In genomic region chr5:96064905-96065304, GRCh38 we compare ENCODE assay signal across 25 cellular contexts.
DNase-seq lines count a peak whose midpoint lies in the region; ATAC-seq and TF ChIP-seq lines count a peak whose summit lies in the region.
"Had no signal": no experiment of that assay in that cellular context is flagged by ENCODE, and none has a peak within 500 bp of the region (broad histone marks: within the 10 kb centered on the region; RNA-seq: fewer than 3 reads in every experiment).

No MANE protein-coding gene starts in this region.

- H3K27ac Mint-ChIP-seq in activated naive CD4-positive, alpha-beta T cell treated with anti-CD3 and anti-CD28 coated beads, Interleukin-2, amount 50 U/mL, for 24 hours = peak overlapping the region; percentile 47
- peak overlapping the region; percentile 20 for H3K27ac Mint-ChIP-seq in stimulated activated naive B cell treated with anti-CD40 and anti-IgM and Interleukin-4, amounts not matched to agents 10 μg/mL and 1 μg/mL and 100 μg/mL, for 72 hours
- H3K27ac Mint-ChIP-seq: IgD-negative memory B cell, memory B cell had no signal

- peak; percentile 69 to 79 for ATAC-seq in stimulated activated naive B cell treated with anti-CD40 and anti-IgM and Interleukin-4, amounts not matched to agents 10 μg/mL and 1 μg/mL and 100 μg/mL, for 72 hours (replicated peaks)
- no peak for ATAC-seq in GM19452 (IDR thresholded peaks at IDR 0.05; ENCODE audit: unreplicated experiment)
- ATAC-seq: body of pancreas had no signal

- H3K27me3 ChIP-seq in WERI-Rb-1 (ENCODE audit: insufficient read depth, low read depth, severe bottlenecking) = no peaks in the 10 kb centered on the region
- H3K27me3 ChIP-seq: body of pancreas, stomach, transverse colon had no signal

- H3K27me3 Mint-ChIP-seq in activated naive CD4-positive, alpha-beta T cell treated with anti-CD3 and anti-CD28 coated beads, Interleukin-2, amount 50 U/mL, for 24 hours = no peaks in the 10 kb centered on the region
- H3K27me3 Mint-ChIP-seq in stimulated activated naive B cell treated with anti-CD40 and anti-IgM and Interleukin-4, amounts not matched to agents 10 μg/mL and 1 μg/mL and 100 μg/mL, for 72 hours = no peaks in the 10 kb centered on the region
- H3K27me3 Mint-ChIP-seq: IgD-negative memory B cell, memory B cell had no signal

- H3K36me3 ChIP-seq in WERI-Rb-1 = no peaks in the 10 kb centered on the region
- H3K36me3 ChIP-seq: stomach, transverse colon had no signal

- H3K27ac ChIP-seq in WERI-Rb-1 = peak overlapping the region; percentile 64
- H3K27ac ChIP-seq: body of pancreas, stomach had no signal

- H3K4me3 ChIP-seq in WERI-Rb-1 (ENCODE audit: low read depth, low read length) = no peak overlapping the region
- H3K4me3 ChIP-seq: body of pancreas, stomach, transverse colon had no signal

- no peaks in the 10 kb centered on the region for H3K9me3 Mint-ChIP-seq in activated naive CD4-positive, alpha-beta T cell treated with anti-CD3 and anti-CD28 coated beads, Interleukin-2, amount 50 U/mL, for 24 hours
- no peaks in the 10 kb centered on the region for H3K9me3 Mint-ChIP-seq in stimulated activated naive B cell treated with anti-CD40 and anti-IgM and Interleukin-4, amounts not matched to agents 10 μg/mL and 1 μg/mL and 100 μg/mL, for 72 hours
- H3K9me3 Mint-ChIP-seq: H9, IgD-negative memory B cell, memory B cell had no signal

- peaks cover 15% of the 10 kb centered on the region for H3K4me1 Mint-ChIP-seq in activated naive CD4-positive, alpha-beta T cell treated with anti-CD3 and anti-CD28 coated beads, Interleukin-2, amount 50 U/mL, for 24 hours
- peaks cover 9 to 25% of the 10 kb centered on the region in 2 donors for H3K4me1 Mint-ChIP-seq in stimulated activated naive B cell treated with anti-CD40 and anti-IgM and Interleukin-4, amounts not matched to agents 10 μg/mL and 1 μg/mL and 100 μg/mL, for 72 hours
- H3K4me1 Mint-ChIP-seq: IgD-negative memory B cell, memory B cell had no signal

- no peak for TF ChIP-seq CTCF in WERI-Rb-1 (IDR thresholded peaks at IDR 0.05; ENCODE audit: low read depth, low read length)

- no peaks in the 10 kb centered on the region for H3K36me3 Mint-ChIP-seq in activated naive CD4-positive, alpha-beta T cell treated with anti-CD3 and anti-CD28 coated beads, Interleukin-2, amount 50 U/mL, for 24 hours
- H3K36me3 Mint-ChIP-seq in stimulated activated naive B cell treated with anti-CD40 and anti-IgM and Interleukin-4, amounts not matched to agents 10 μg/mL and 1 μg/mL and 100 μg/mL, for 72 hours = no peaks in the 10 kb centered on the region
- H3K36me3 Mint-ChIP-seq: CD4-positive, alpha-beta memory T cell; IgD-negative memory B cell; memory B cell had no signal

- DNase-seq in activated naive CD4-positive, alpha-beta T cell treated with anti-CD3 and anti-CD28 coated beads, Interleukin-2, amount 50 U/mL, for 16 hours = no peak
- no peak for DNase-seq in WERI-Rb-1
- DNase-seq in dermis blood vessel endothelial cell = peak; percentile 27
- DNase-seq in stimulated activated naive B cell treated with anti-CD40 and anti-IgM and Interleukin-4, amounts not matched to agents 10 μg/mL and 1 μg/mL and 100 μg/mL, for 72 hours = no peak
- DNase-seq in NCI-H1105 (lab: John Stamatoyannopoulos, UW) = no peak
- DNase-seq in NCI-H345 treated with DMSO at 0.1 percent for 48 hours (lab: John Stamatoyannopoulos, UW; ENCODE audit: unreplicated experiment) = no peak
- DNase-seq: activated CD8-positive, alpha-beta memory T cell treated with anti-CD3 and anti-CD28 coated beads, Interleukin-2, amount 50 U/mL, for 48 hours; body of pancreas; CD4-positive, alpha-beta memory T cell; effector CD8-positive, alpha-beta T cell; GF-D8; glutamatergic neuron; H9; NCI-H1436; NCI-H524 treated with DMSO at 0.1 percent for 48 hours; occipital lobe; retina; Right ventricle myocardium superior; stimulated activated CD4-positive, alpha-beta T cell treated with anti-CD3 and anti-CD28 coated beads, Interleukin-2, amount 100 ng/mL, for 48 hours; stomach; transverse colon had no signal

- no peaks in the 10 kb centered on the region for H3K9me3 ChIP-seq in WERI-Rb-1 (ENCODE audit: severe bottlenecking)
- H3K9me3 ChIP-seq: body of pancreas, stomach, transverse colon had no signal

- no peak overlapping the region for H3K4me3 Mint-ChIP-seq in activated naive CD4-positive, alpha-beta T cell treated with anti-CD3 and anti-CD28 coated beads, Interleukin-2, amount 50 U/mL, for 24 hours
- H3K4me3 Mint-ChIP-seq in stimulated activated naive B cell treated with anti-CD40 and anti-IgM and Interleukin-4, amounts not matched to agents 10 μg/mL and 1 μg/mL and 100 μg/mL, for 72 hours = peak overlapping the region; percentile 6 to 23
- H3K4me3 Mint-ChIP-seq: CD4-positive, alpha-beta memory T cell; H9; IgD-negative memory B cell; memory B cell had no signal
